Comparison of ENCODE assay signal across 8 cellular contexts in genomic region chr10:14543048-14543903, GRCh38.
A peak's percentile ranks its signal among the peaks of the same experiment; 100 is the strongest.
DNase-seq lines count a peak whose midpoint lies in the region; ATAC-seq, FAIRE-seq and TF ChIP-seq lines count a peak whose summit lies in the region.

No MANE protein-coding gene starts in this region.

- peak overlapping the region; percentile 37 for H3K4me3 ChIP-seq in CD8-positive, alpha-beta memory T cell (ENCODE audit: low read length)
- H3K4me3 ChIP-seq in HepG2 (replicated peaks in 1 of 3; ENCODE audit: insufficient read depth in 1 of 3, low read depth in 2 of 3, low read length in 3 of 3) (no peak overlapping the region), upper lobe of left lung (no peak overlapping the region), WERI-Rb-1 (ENCODE audit: low read depth, low read length) (no peak overlapping the region)

- no peaks in the 10 kb centered on the region for H4K20me1 ChIP-seq in HepG2 (ENCODE audit: insufficient read depth, low read length)

- H3K27ac Mint-ChIP-seq in CD8-positive, alpha-beta memory T cell, result peak overlapping the region; percentile 80 to 96 (median 90)
- peak overlapping the region; percentile 82 for H3K27ac Mint-ChIP-seq in activated naive CD8-positive, alpha-beta T cell treated with anti-CD3 and anti-CD28 coated beads, Interleukin-2, amount 10 ng/mL, durations not matched to agents 7 days and 5 days

- H3K27ac ChIP-seq in CD8-positive, alpha-beta memory T cell (ENCODE audit: low read depth, low read length), result peak overlapping the region; percentile 48
- H3K27ac ChIP-seq in HepG2 (ENCODE audit: extremely low read length, insufficient read depth, low read length), result no peak overlapping the region
- peak overlapping the region; percentile 59 to 81 (median 74) for H3K27ac ChIP-seq in upper lobe of left lung
- H3K27ac ChIP-seq in WERI-Rb-1, result no peak overlapping the region

- peak in 3 of 5 donors; percentile 54 to 74 (median 63) for DNase-seq in CD8-positive, alpha-beta memory T cell
- DNase-seq in activated naive CD8-positive, alpha-beta T cell treated with anti-CD3 and anti-CD28 coated beads, Interleukin-2, amount 10 ng/mL, durations not matched to agents 7 days and 5 days, result no peak
- DNase-seq in HepG2 (ENCODE audit: low spot score) (no peak), upper lobe of left lung (peak in 1 of 2 donors; percentile 79), WERI-Rb-1 (no peak), mesenteric fat pad (ENCODE audit: low spot score) (no peak), urothelium cell line (ENCODE audit: low spot score) (no peak)

- in situ Hi-C loops in HepG2 (cut with HindIII; ENCODE audit: extremely low pct_ligation_motif_present, low pct_unique_long_range_greater_than_20kb), result no loop called here

- H3K27me3 ChIP-seq in CD8-positive, alpha-beta memory T cell (ENCODE audit: insufficient read depth, low read length, poor library complexity, severe bottlenecking), result no peaks in the 10 kb centered on the region
- H3K27me3 ChIP-seq in HepG2 (ENCODE audit: control insufficient read depth in 1 of 2, insufficient read depth in 2 of 2, low read length in 2 of 2), result no peaks in the 10 kb centered on the region
- no peaks in the 10 kb centered on the region for H3K27me3 ChIP-seq in upper lobe of left lung
- no peaks in the 10 kb centered on the region for H3K27me3 ChIP-seq in WERI-Rb-1 (ENCODE audit: insufficient read depth, low read depth, severe bottlenecking)

- peaks cover 2% of the 10 kb centered on the region for H3K79me2 ChIP-seq in HepG2 (ENCODE audit: insufficient read depth, low read length)

- peak; percentile 38 for TF ChIP-seq CTCF in HepG2 (CRISPR knock-in tag; IDR thresholded peaks at IDR 0.05)
- peak in 3 of 6 experiments; percentile 22 to 53 (median 41) for TF ChIP-seq CTCF in upper lobe of left lung (IDR thresholded peaks at IDR 0.05)
- TF ChIP-seq CTCF in WERI-Rb-1 (IDR thresholded peaks at IDR 0.05; ENCODE audit: low read depth, low read length), result no peak

- H3K27me3 Mint-ChIP-seq in CD8-positive, alpha-beta memory T cell, result no peaks in the 10 kb centered on the region
- no peaks in the 10 kb centered on the region for H3K27me3 Mint-ChIP-seq in activated naive CD8-positive, alpha-beta T cell treated with anti-CD3 and anti-CD28 coated beads, Interleukin-2, amount 10 ng/mL, durations not matched to agents 7 days and 5 days

- peak overlapping the region; percentile 21 to 82 (median 76) for H3K4me3 Mint-ChIP-seq in CD8-positive, alpha-beta memory T cell
- H3K4me3 Mint-ChIP-seq in activated naive CD8-positive, alpha-beta T cell treated with anti-CD3 and anti-CD28 coated beads, Interleukin-2, amount 10 ng/mL, durations not matched to agents 7 days and 5 days, result peak overlapping the region; percentile 67

- no peak overlapping the region for H3K9ac ChIP-seq in HepG2 (ENCODE audit: insufficient read depth, low read depth, low read length)

- H3K9me3 ChIP-seq in CD8-positive, alpha-beta memory T cell (ENCODE audit: low read length), result no peaks in the 10 kb centered on the region
- H3K9me3 ChIP-seq in HepG2 (ENCODE audit: low read length) (no peaks in the 10 kb centered on the region), upper lobe of left lung (no peaks in the 10 kb centered on the region), WERI-Rb-1 (ENCODE audit: severe bottlenecking) (no peaks in the 10 kb centered on the region)

- H3K4me1 ChIP-seq in CD8-positive, alpha-beta memory T cell (ENCODE audit: insufficient read depth, low read length), result peaks cover 45% of the 10 kb centered on the region
- H3K4me1 ChIP-seq in HepG2 (ENCODE audit: insufficient read depth, low read length) (peaks cover 10% of the 10 kb centered on the region; the same call in 1 of the 2 replicates), upper lobe of left lung (peaks cover 23 to 35% (median 30%) of the 10 kb centered on the region in 4 donors)

- intact Hi-C loops in HepG2 (cut with micrococcal nuclease; ENCODE audit: unreplicated experiment), result no loop called here

- H3K36me3 Mint-ChIP-seq in CD8-positive, alpha-beta memory T cell, result peaks cover 0 to 76% (median 16%) of the 10 kb centered on the region in 3 donors
- peaks cover 31% of the 10 kb centered on the region for H3K36me3 Mint-ChIP-seq in activated naive CD8-positive, alpha-beta T cell treated with anti-CD3 and anti-CD28 coated beads, Interleukin-2, amount 10 ng/mL, durations not matched to agents 7 days and 5 days

- FAIRE-seq in HepG2 (lab: Jason Lieb, UNC) (no peak), urothelium cell line (lab: Jason Lieb, UNC) (no peak)

- no peak overlapping the region for H3K4me2 ChIP-seq in HepG2 (ENCODE audit: low read depth, low read length)

- CTCF ChIA-PET in CD8-positive, alpha-beta memory T cell (lab: Charles Lee), result interaction anchor here (0.7 to 2.5 kb wide), 23 partner anchors 11 to 756 kb away, joined by 3 to 16 read pairs (median 3); partner anchors contain the start of genes CDNF, HSPA14 and MSANTD7
- CTCF ChIA-PET in HepG2 (lab: Yijun Ruan, JAX; ENCODE audit: low intra/inter-chr PET ratio, low total read pairs), result interaction anchor here (0.6 kb wide), 1 partner anchor 44 kb away, joined by 3 read pairs; no protein-coding TSS in a partner anchor

- no TSS peak for BruUV-seq in HepG2 (replicated peaks; lab: Mats Ljungman, UMichigan)

- H3K36me3 ChIP-seq in CD8-positive, alpha-beta memory T cell (ENCODE audit: insufficient read depth, low read length), result peaks cover 13% of the 10 kb centered on the region
- H3K36me3 ChIP-seq in HepG2 (replicated peaks in 1 of 2; ENCODE audit: control insufficient read depth in 1 of 2, insufficient read depth in 2 of 2, low read length in 2 of 2) (peaks cover 5 to 13% of the 10 kb centered on the region in 2 experiments; a peak in 1 of 5 replicates), upper lobe of left lung (peaks cover 0 to 9% (median 1%) of the 10 kb centered on the region in 4 donors), WERI-Rb-1 (no peaks in the 10 kb centered on the region)

- no peak for TF ChIP-seq POLR2A in HepG2 (IDR thresholded peaks at IDR 0.05; ENCODE audit: insufficient read depth in 1 of 2, low read depth in 2 of 2, low read length in 2 of 2)
- no peak for TF ChIP-seq POLR2A in upper lobe of left lung (IDR thresholded peaks at IDR 0.05)

- peaks cover 73 to 95% (median 94%) of the 10 kb centered on the region in 3 donors for H3K4me1 Mint-ChIP-seq in CD8-positive, alpha-beta memory T cell
- H3K4me1 Mint-ChIP-seq in activated naive CD8-positive, alpha-beta T cell treated with anti-CD3 and anti-CD28 coated beads, Interleukin-2, amount 10 ng/mL, durations not matched to agents 7 days and 5 days, result peaks cover 63% of the 10 kb centered on the region

- no peak overlapping the region for H2AFZ ChIP-seq in HepG2 (ENCODE audit: low read length)

- ATAC-seq in HG02798 (IDR thresholded peaks at IDR 0.05; ENCODE audit: poor library complexity, unreplicated experiment), result peak; percentile 38
- peak; percentile 66 for ATAC-seq in activated naive CD8-positive, alpha-beta T cell treated with anti-CD3 and anti-CD28 coated beads, Interleukin-2, amount 10 ng/mL, durations not matched to agents 7 days and 5 days (ENCODE audit: low read depth)
- peak; percentile 41; the same call in 2 of the 3 replicates for ATAC-seq in HepG2
- peak; percentile 73 to 82 for ATAC-seq in upper lobe of left lung (ENCODE audit: low FRiP score in 2 of 2)

- no peaks in the 10 kb centered on the region for H3K9me3 Mint-ChIP-seq in CD8-positive, alpha-beta memory T cell
- H3K9me3 Mint-ChIP-seq in activated naive CD8-positive, alpha-beta T cell treated with anti-CD3 and anti-CD28 coated beads, Interleukin-2, amount 10 ng/mL, durations not matched to agents 7 days and 5 days, result no peaks in the 10 kb centered on the region

- TF ChIP-seq RAD21 in HepG2 (CRISPR knock-in tag; IDR thresholded peaks at IDR 0.05), result no peak

- POLR2A ChIA-PET in CD8-positive, alpha-beta memory T cell (lab: Charles Lee), result interaction anchor here (0.5 to 2.1 kb wide), 15 partner anchors 11 to 472 kb away, joined by 3 to 10 read pairs (median 4); partner anchors contain the start of gene SUV39H2
- POLR2A ChIA-PET in activated naive CD8-positive, alpha-beta T cell treated with anti-CD3 and anti-CD28 coated beads, Interleukin-2, amount 10 ng/mL, durations not matched to agents 7 days and 5 days (lab: Charles Lee), result interaction anchor here (0.6 to 2.1 kb wide), 15 partner anchors 10 to 1217 kb away, joined by 3 to 11 read pairs (median 4); partner anchors contain the start of genes CDNF, HSPA14 and MSANTD7
- POLR2A ChIA-PET in HepG2 (lab: Yijun Ruan, JAX), result no interaction called here

- TF ChIP-seq EP300 in HepG2 (IDR thresholded peaks at IDR 0.05; ENCODE audit: low read depth in 2 of 2, low read length in 2 of 2) (no peak), HepG2 (CRISPR knock-in tag; IDR thresholded peaks at IDR 0.05; ENCODE audit: borderline replicate concordance) (no peak), upper lobe of left lung (IDR thresholded peaks at IDR 0.05) (no peak)

- 91% methylated on average over 11 of the region's 11 CpGs for WGBS in HepG2 (ENCODE audit: low lambda C conversion rate)
- WGBS in upper lobe of left lung, 2 donors, result 23 to 44% methylated on average over 11 of the region's 11 CpGs

TF ChIP-seq in HepG2, 621 proteins besides CTCF, POLR2A, EP300 and RAD21 (continues in another document):
- TF ChIP-seq ZSCAN12 (CRISPR knock-in tag; IDR thresholded peaks at IDR 0.05) (no peak), ARID3A (IDR thresholded peaks at IDR 0.05; ENCODE audit: low read depth, low read length) (no peak), TGIF2 (CRISPR knock-in tag; IDR thresholded peaks at IDR 0.05) (no peak), ZNF75D (CRISPR knock-in tag; IDR thresholded peaks at IDR 0.05; ENCODE audit: borderline replicate concordance) (no peak), CBX1 (IDR thresholded peaks at IDR 0.05; ENCODE audit: low read depth) (no peak), ZBTB38 (CRISPR knock-in tag; IDR thresholded peaks at IDR 0.05) (0 out of 2 replicates have a peak, but pooled peaks have one; percentile 19), HNF4G (IDR thresholded peaks at IDR 0.05; ENCODE audit: borderline replicate concordance, low read depth, low read length) (no peak), HNF4G (CRISPR knock-in tag; IDR thresholded peaks at IDR 0.05; ENCODE audit: borderline replicate concordance, low read depth) (no peak), HNF4A (CRISPR knock-in tag; IDR thresholded peaks at IDR 0.05) (no peak), ZNF441 (CRISPR knock-in tag; IDR thresholded peaks at IDR 0.05; ENCODE audit: borderline replicate concordance) (no peak)

Comparison
In these comparisons a context has a peak if more than half of its experiments do, and no peak if none do; other contexts are left out.
1. DNase-seq: peak in CD8-positive, alpha-beta memory T cell (3 of 5); none in activated naive CD8-positive, alpha-beta T cell treated with anti-CD3 and anti-CD28 coated beads, Interleukin-2, amount 10 ng/mL, durations not matched to agents 7 days and 5 days (single experiment), HepG2 (single experiment), WERI-Rb-1 (single experiment), mesenteric fat pad (single experiment) and urothelium cell line (single experiment).
2. H3K27ac ChIP-seq: peak in CD8-positive, alpha-beta memory T cell (single experiment) and upper lobe of left lung (4 of 4); none in HepG2 (single experiment) and WERI-Rb-1 (single experiment).
3. Peak in every context shown above with its lines, with median percentiles within 50 percentile points of each other: ATAC-seq.